8 cellular contexts compared by ENCODE assay signal in genomic region chr3:142022381-142022780, GRCh38.
DNase-seq lines count a peak whose midpoint lies in the region; ATAC-seq and TF ChIP-seq lines count a peak whose summit lies in the region.

No MANE protein-coding gene starts in this region.

- H3K27ac ChIP-seq in right lobe of liver = no peak overlapping the region

- ATAC-seq in GM19023 (IDR thresholded peaks at IDR 0.05; ENCODE audit: unreplicated experiment) (peak; percentile 84), HG03108 (IDR thresholded peaks at IDR 0.05; ENCODE audit: unreplicated experiment) (peak; percentile 60), right lobe of liver (peak in 3 of 4 donors; percentile 43 to 87 (median 46))

- H3K4me1 Mint-ChIP-seq in activated T-helper 1 cell treated with anti-CD3 and anti-CD28 coated beads, Interleukin-12 subunit alpha, Interleukin-12 subunit beta, Interleukin-2, Interleukin-4 antibody, amounts not matched to agents 30 ng/mL and 10 ng/mL and 1 ng/mL, durations not matched to agents 14 hours and 24 hours and 36 hours (ENCODE audit: low read depth) = peaks cover 37% of the 10 kb centered on the region

- TF ChIP-seq POLR2A in right lobe of liver (IDR thresholded peaks at IDR 0.05) = no peak

- WGBS in right lobe of liver (ENCODE audit: insufficient coverage, low coverage, low lambda C conversion rate, missing lambda C conversion rate) = 86% methylated on average over 1 of the region's 1 CpG

- no peak overlapping the region for H3K4me3 Mint-ChIP-seq in activated T-helper 1 cell treated with anti-CD3 and anti-CD28 coated beads, Interleukin-12 subunit alpha, Interleukin-12 subunit beta, Interleukin-2, Interleukin-4 antibody, amounts not matched to agents 30 ng/mL and 10 ng/mL and 1 ng/mL, durations not matched to agents 14 hours and 24 hours and 36 hours

- no peaks in the 10 kb centered on the region for H3K27me3 Mint-ChIP-seq in activated T-helper 1 cell treated with anti-CD3 and anti-CD28 coated beads, Interleukin-12 subunit alpha, Interleukin-12 subunit beta, Interleukin-2, Interleukin-4 antibody, amounts not matched to agents 30 ng/mL and 10 ng/mL and 1 ng/mL, durations not matched to agents 14 hours and 24 hours and 36 hours (ENCODE audit: insufficient read depth)

- DNase-seq in DMS 273 (lab: John Stamatoyannopoulos, UW; ENCODE audit: unreplicated experiment) = peak; percentile 72
- peak; percentile 31 for DNase-seq in RPMI7951 (ENCODE audit: low read depth)
- DNase-seq in right lobe of liver = no peak
- DNase-seq in activated T-helper 1 cell treated with anti-CD3 and anti-CD28 coated beads, Interleukin-12 subunit alpha, Interleukin-12 subunit beta, Interleukin-2, Interleukin-4 antibody, amounts not matched to agents 30 ng/mL and 10 ng/mL and 1 ng/mL, durations not matched to agents 14 hours and 24 hours and 36 hours (ENCODE audit: low spot score) = no peak
- DNase-seq in NCI-H510A treated with DMSO at 0.1 percent for 48 hours (lab: John Stamatoyannopoulos, UW) = no peak
- no peak for DNase-seq in HuH-7 (ENCODE audit: low spot score)

- no peak overlapping the region for H3K4me3 ChIP-seq in right lobe of liver

- no peaks in the 10 kb centered on the region for H3K36me3 ChIP-seq in right lobe of liver

- peaks cover 0 to 10% (median 0%) of the 10 kb centered on the region in 4 donors for H3K4me1 ChIP-seq in right lobe of liver

- no peaks in the 10 kb centered on the region for H3K27me3 ChIP-seq in right lobe of liver

- peak in 2 of 4 donors; percentile 10 to 19 for TF ChIP-seq CTCF in right lobe of liver (IDR thresholded peaks at IDR 0.05)

- H3K9me3 ChIP-seq in right lobe of liver = no peaks in the 10 kb centered on the region

- intact Hi-C loops in right lobe of liver (cut with DNase I) = no loop called here
- intact Hi-C loops in activated T-helper 1 cell treated with anti-CD3 and anti-CD28 coated beads, Interleukin-12 subunit alpha, Interleukin-12 subunit beta, Interleukin-2, Interleukin-4 antibody, amounts not matched to agents 30 ng/mL and 10 ng/mL and 1 ng/mL, durations not matched to agents 14 hours and 24 hours and 36 hours (cut with micrococcal nuclease) = loop anchor here (1.0 to 10.0 kb wide), 2 partner anchors 258 to 538 kb away; partner anchors contain the start of gene RASA2

- H3K36me3 Mint-ChIP-seq in activated T-helper 1 cell treated with anti-CD3 and anti-CD28 coated beads, Interleukin-12 subunit alpha, Interleukin-12 subunit beta, Interleukin-2, Interleukin-4 antibody, amounts not matched to agents 30 ng/mL and 10 ng/mL and 1 ng/mL, durations not matched to agents 14 hours and 24 hours and 36 hours (ENCODE audit: low read depth) = peaks cover 9% of the 10 kb centered on the region

- no peaks in the 10 kb centered on the region for H3K9me3 Mint-ChIP-seq in activated T-helper 1 cell treated with anti-CD3 and anti-CD28 coated beads, Interleukin-12 subunit alpha, Interleukin-12 subunit beta, Interleukin-2, Interleukin-4 antibody, amounts not matched to agents 30 ng/mL and 10 ng/mL and 1 ng/mL, durations not matched to agents 14 hours and 24 hours and 36 hours

- no peak overlapping the region for H3K27ac Mint-ChIP-seq in activated T-helper 1 cell treated with anti-CD3 and anti-CD28 coated beads, Interleukin-12 subunit alpha, Interleukin-12 subunit beta, Interleukin-2, Interleukin-4 antibody, amounts not matched to agents 30 ng/mL and 10 ng/mL and 1 ng/mL, durations not matched to agents 14 hours and 24 hours and 36 hours

Comparison
In these comparisons a context has a peak if more than half of its experiments do, and no peak if none do; other contexts are left out.
1. DNase-seq: peak in DMS 273 (single experiment) and RPMI7951 (single experiment); none in right lobe of liver (0 of 3), activated T-helper 1 cell treated with anti-CD3 and anti-CD28 coated beads, Interleukin-12 subunit alpha, Interleukin-12 subunit beta, Interleukin-2, Interleukin-4 antibody, amounts not matched to agents 30 ng/mL and 10 ng/mL and 1 ng/mL, durations not matched to agents 14 hours and 24 hours and 36 hours (single experiment), NCI-H510A treated with DMSO at 0.1 percent for 48 hours (single experiment) and HuH-7 (single experiment).
2. Peak in every context shown above with its lines, with median percentiles within 50 percentile points of each other: ATAC-seq.